In genomic region chr11:14972581-14973490, GRCh38 we compare ENCODE assay signal across 12 cellular contexts. TPM values are rescaled to one million over a fixed set of nuclear protein-coding genes. Genes with fewer than 3 reads are reported as not detected.
DNase-seq lines count a peak whose midpoint lies in the region; FAIRE-seq and TF ChIP-seq lines count a peak whose summit lies in the region.
"Had no signal": no experiment of that assay in that cellular context is flagged by ENCODE, and none has a peak within 500 bp of the region (broad histone marks: within the 10 kb centered on the region; RNA-seq: fewer than 3 reads in every experiment).

No MANE protein-coding gene starts in this region.

- TF ChIP-seq CTCF in endodermal cell (conservative IDR thresholded peaks at IDR 0.05), result no peak
- TF ChIP-seq CTCF in spleen (IDR thresholded peaks at IDR 0.05 in 8 of 11, conservative IDR thresholded peaks at IDR 0.05 in 3 of 11), result no peak

- peak overlapping the region; percentile 72 for H3K4me3 Mint-ChIP-seq in activated CD4-positive, alpha-beta T cell treated with anti-CD3 and anti-CD28 coated beads, Interleukin-2, amount 10 ng/mL, durations not matched to agents 24 days and 14 days
- H3K4me3 Mint-ChIP-seq in endodermal cell, result peak overlapping the region; percentile 51

- no peak for FAIRE-seq in small intestine (lab: Jason Lieb, UNC)
- FAIRE-seq: endometrium, HepG2, RCC 7860 had no signal

- no peak overlapping the region for H3K9ac ChIP-seq in endodermal cell (ENCODE audit: extremely low read depth, low read length, poor library complexity, severe bottlenecking)

- WGBS in endodermal cell (ENCODE audit: insufficient coverage in 1 of 2, insufficient read length in 1 of 2), 2 experiments, result 37 to 50% methylated on average over 10 to 22 of the region's 22 CpGs
- 15 to 21% (median 17%) methylated on average over 21 to 22 of the region's 22 CpGs for WGBS in spleen, 5 donors
- WGBS in small intestine, 3 donors, result 14 to 17% (median 16%) methylated on average over 22 of the region's 22 CpGs

- H3K27me3 ChIP-seq in endodermal cell (ENCODE audit: control insufficient read depth, insufficient read depth, low read length, poor library complexity, severe bottlenecking) (peaks cover 99% of the 10 kb centered on the region), spleen (replicated peaks in 1 of 7) (peaks cover 2 to 99% (median 76%) of the 10 kb centered on the region in 7 donors), small intestine (ENCODE audit: control insufficient read depth in 2 of 2, insufficient read depth in 2 of 2, low read length in 2 of 2) (peaks cover 16 to 48% of the 10 kb centered on the region in 2 donors)

- peak; percentile 53 for DNase-seq in activated CD4-positive, alpha-beta T cell treated with anti-CD3 and anti-CD28 coated beads, Interleukin-2, amount 10 ng/mL, durations not matched to agents 24 days and 14 days
- no peak for DNase-seq in activated CD4-positive, alpha-beta T cell treated with anti-CD3 and anti-CD28 coated beads, Interleukin-2, amount 50 U/mL, for 1 hour
- DNase-seq in NCI-H2196 treated with DMSO at 0.1 percent for 48 hours (lab: John Stamatoyannopoulos, UW; ENCODE audit: unreplicated experiment) (peak; percentile 21), endodermal cell (peak; percentile 53), spleen (no peak), caudate nucleus (lab: John Stamatoyannopoulos, UW) (no peak), RKO (ENCODE audit: low spot score) (no peak), small intestine (no peak)

- peaks cover 29% of the 10 kb centered on the region for H3K4me1 Mint-ChIP-seq in activated CD4-positive, alpha-beta T cell treated with anti-CD3 and anti-CD28 coated beads, Interleukin-2, amount 10 ng/mL, durations not matched to agents 24 days and 14 days
- H3K4me1 Mint-ChIP-seq in endodermal cell, result peaks cover 27% of the 10 kb centered on the region

- peaks cover 79% of the 10 kb centered on the region for H3K27me3 Mint-ChIP-seq in activated CD4-positive, alpha-beta T cell treated with anti-CD3 and anti-CD28 coated beads, Interleukin-2, amount 10 ng/mL, durations not matched to agents 24 days and 14 days
- H3K27me3 Mint-ChIP-seq in endodermal cell (ENCODE audit: insufficient read depth), result peaks cover 94% of the 10 kb centered on the region

- H3K27ac Mint-ChIP-seq in activated CD4-positive, alpha-beta T cell treated with anti-CD3 and anti-CD28 coated beads, Interleukin-2, amount 10 ng/mL, durations not matched to agents 24 days and 14 days, result no peak overlapping the region
- no peak overlapping the region for H3K27ac Mint-ChIP-seq in endodermal cell

- H3K9me3 ChIP-seq in endodermal cell (ENCODE audit: control insufficient read depth, low read length) (no peaks in the 10 kb centered on the region), spleen (no peaks in the 10 kb centered on the region), small intestine (ENCODE audit: control insufficient read depth, low read depth) (no peaks in the 10 kb centered on the region)

- H3K4me1 ChIP-seq in endodermal cell (ENCODE audit: control insufficient read depth, insufficient read depth, low read length) (no peaks in the 10 kb centered on the region), spleen (peaks cover 11 to 44% (median 33%) of the 10 kb centered on the region in 6 donors), small intestine (ENCODE audit: control insufficient read depth in 2 of 2, insufficient read depth in 1 of 2, low read depth in 1 of 2, low read length in 1 of 2) (no peaks in the 10 kb centered on the region)

- intact Hi-C loops in activated CD4-positive, alpha-beta T cell treated with anti-CD3 and anti-CD28 coated beads, Interleukin-2, amount 10 ng/mL, durations not matched to agents 24 days and 14 days (cut with micrococcal nuclease), result loop anchor here (5.0 kb wide), 3 partner anchors 66 to 1634 kb away; no protein-coding TSS in a partner anchor
- intact Hi-C loops in spleen (cut with DNase I; ENCODE audit: low total_unique reads), result no loop called here

- no peaks in the 10 kb centered on the region for H3K9me3 Mint-ChIP-seq in activated CD4-positive, alpha-beta T cell treated with anti-CD3 and anti-CD28 coated beads, Interleukin-2, amount 10 ng/mL, durations not matched to agents 24 days and 14 days
- H3K9me3 Mint-ChIP-seq in endodermal cell, result no peaks in the 10 kb centered on the region

- H3K27ac ChIP-seq in endodermal cell (ENCODE audit: low read depth, low read length) (no peak overlapping the region), spleen (no peak overlapping the region), caudate nucleus (ENCODE audit: low read depth, low read length) (no peak overlapping the region), small intestine (ENCODE audit: low read depth in 1 of 2, low read length in 1 of 2) (no peak overlapping the region)

- H3K36me3 ChIP-seq in endodermal cell (ENCODE audit: control insufficient read depth, insufficient read depth, low read length) (no peaks in the 10 kb centered on the region), spleen (no peaks in the 10 kb centered on the region), small intestine (ENCODE audit: control insufficient read depth in 2 of 2, insufficient read depth in 2 of 2, low read length in 2 of 2) (no peaks in the 10 kb centered on the region)

- no peak for TF ChIP-seq POLR2A in spleen (IDR thresholded peaks at IDR 0.05)

- H3K36me3 Mint-ChIP-seq in activated CD4-positive, alpha-beta T cell treated with anti-CD3 and anti-CD28 coated beads, Interleukin-2, amount 10 ng/mL, durations not matched to agents 24 days and 14 days (ENCODE audit: low read depth), result peaks cover 2% of the 10 kb centered on the region
- H3K36me3 Mint-ChIP-seq in endodermal cell (ENCODE audit: low read depth), result no peaks in the 10 kb centered on the region

- H3K4me3 ChIP-seq in endodermal cell (ENCODE audit: low read length) (peak overlapping the region; percentile 73), spleen (peak overlapping the region in 5 of 8 donors; percentile 23 to 64 (median 25)), small intestine (ENCODE audit: low read depth in 1 of 2, low read length in 2 of 2) (no peak overlapping the region)

RNA-seq across cellular contexts. Expression of gene CALCA, which starts 0.7 kb away (rescaled TPM):
- not detected in 2 replicates for total RNA-seq in activated CD4-positive, alpha-beta T cell treated with anti-CD3 and anti-CD28 coated beads, Interleukin-2, amount 10 ng/mL, durations not matched to agents 24 days and 14 days
- total RNA-seq in endodermal cell (not detected), spleen (1 to 10 TPM in 3 of 7 donors, under 1 TPM in 1, not detected in 3; 0.57 to 5.4 (median 1.4) TPM)
- not detected for polyA plus RNA-seq in endodermal cell (2013, experiment 1 of 2)
- polyA plus RNA-seq in endodermal cell (2013, experiment 2 of 2), result 0.54 TPM
- polyA plus RNA-seq in spleen (1 to 10 TPM in 1 of 3 donors, under 1 TPM in 2; 0.26 to 2.2 (median 0.42) TPM), small intestine (under 1 TPM in 1 of 3 donors, not detected in 2; 0.27 TPM)
- total RNA-seq: HepG2, urinary bladder had no signal
- polyA plus RNA-seq: HepG2 had no signal

Comparison
In these comparisons a context has a peak if more than half of its experiments do, and no peak if none do; other contexts are left out.
1. DNase-seq: peak in activated CD4-positive, alpha-beta T cell treated with anti-CD3 and anti-CD28 coated beads, Interleukin-2, amount 10 ng/mL, durations not matched to agents 24 days and 14 days (single experiment), NCI-H2196 treated with DMSO at 0.1 percent for 48 hours (single experiment) and endodermal cell (single experiment); none in activated CD4-positive, alpha-beta T cell treated with anti-CD3 and anti-CD28 coated beads, Interleukin-2, amount 50 U/mL, for 1 hour (single experiment), spleen (single experiment), caudate nucleus (0 of 61), RKO (single experiment) and small intestine (single experiment).
2. H3K4me3 ChIP-seq: peak in endodermal cell (single experiment) and spleen (5 of 8); none in small intestine (0 of 2).